In genomic region chr6:54053893-54054391, GRCh38 we compare ENCODE assay signal across 9 cellular contexts. TPM values are rescaled to one million over a fixed set of nuclear protein-coding genes. Genes with fewer than 3 reads are reported as not detected.
DNase-seq lines count a peak whose midpoint lies in the region; ATAC-seq and TF ChIP-seq lines count a peak whose summit lies in the region.
"Had no signal": no experiment of that assay in that cellular context is flagged by ENCODE, and none has a peak within 500 bp of the region (broad histone marks: within the 10 kb centered on the region; RNA-seq: fewer than 3 reads in every experiment).

No MANE protein-coding gene starts in this region.

- 2 to 4% methylated on average over 4 of the region's 4 CpGs for WGBS in aorta, 2 donors

- peak; percentile 98 for ATAC-seq in left lung
- ATAC-seq in aorta (ENCODE audit: low FRiP score) = peak; percentile 72
- ATAC-seq in stimulated activated memory B cell treated with anti-CD40 and anti-IgM and Interleukin-4, amounts not matched to agents 10 μg/mL and 1 μg/mL and 100 μg/mL, for 72 hours = no peak
- no peak for ATAC-seq in HG02588 (IDR thresholded peaks at IDR 0.05; ENCODE audit: unreplicated experiment)
- ATAC-seq in HG02623 (IDR thresholded peaks at IDR 0.05; ENCODE audit: unreplicated experiment) = no peak

- no peaks in the 10 kb centered on the region for H3K36me3 ChIP-seq in breast epithelium
- no peaks in the 10 kb centered on the region for H3K36me3 ChIP-seq in left lung
- no peaks in the 10 kb centered on the region for H3K36me3 ChIP-seq in aorta (ENCODE audit: control insufficient read depth in 1 of 2, insufficient read depth in 2 of 2, low read length in 1 of 2)
- H3K36me3 ChIP-seq: BLaER1 had no signal

- no peaks in the 10 kb centered on the region for H3K27me3 Mint-ChIP-seq in MCF 10A (ENCODE audit: insufficient read depth, unreplicated experiment)
- H3K27me3 Mint-ChIP-seq in stimulated activated memory B cell treated with anti-CD40 and anti-IgM and Interleukin-4, amounts not matched to agents 10 μg/mL and 1 μg/mL and 100 μg/mL, for 72 hours = no peaks in the 10 kb centered on the region

- TF ChIP-seq CTCF in MCF 10A (IDR thresholded peaks at IDR 0.05; ENCODE audit: unreplicated experiment) (no peak), breast epithelium (IDR thresholded peaks at IDR 0.05) (no peak), choroid plexus epithelial cell (conservative IDR thresholded peaks at IDR 0.05; ENCODE audit: low read depth, low read length) (no peak), left lung (IDR thresholded peaks at IDR 0.05) (no peak)

- H3K9me3 ChIP-seq in breast epithelium (no peaks in the 10 kb centered on the region), left lung (no peaks in the 10 kb centered on the region), aorta (ENCODE audit: control insufficient read depth, low read length) (no peaks in the 10 kb centered on the region)
- H3K9me3 ChIP-seq: BLaER1 had no signal

- H3K27me3 ChIP-seq in breast epithelium (no peaks in the 10 kb centered on the region), left lung (no peaks in the 10 kb centered on the region), aorta (ENCODE audit: control insufficient read depth in 1 of 2, insufficient read depth in 2 of 2, low read length in 1 of 2) (no peaks in the 10 kb centered on the region)
- H3K27me3 ChIP-seq: BLaER1 had no signal

- H3K4me1 ChIP-seq in breast epithelium = no peaks in the 10 kb centered on the region
- H3K4me1 ChIP-seq in left lung = no peaks in the 10 kb centered on the region
- no peaks in the 10 kb centered on the region for H3K4me1 ChIP-seq in aorta (ENCODE audit: control insufficient read depth in 1 of 2, insufficient read depth in 2 of 2, low read length in 2 of 2)
- H3K4me1 ChIP-seq: BLaER1 had no signal

- H3K9me3 Mint-ChIP-seq in MCF 10A (ENCODE audit: unreplicated experiment) = no peaks in the 10 kb centered on the region
- H3K9me3 Mint-ChIP-seq in stimulated activated memory B cell treated with anti-CD40 and anti-IgM and Interleukin-4, amounts not matched to agents 10 μg/mL and 1 μg/mL and 100 μg/mL, for 72 hours = no peaks in the 10 kb centered on the region

- H3K4me3 ChIP-seq in breast epithelium (no peak overlapping the region), choroid plexus epithelial cell (ENCODE audit: low read depth, low read length) (peak overlapping the region; percentile 24), left lung (no peak overlapping the region), aorta (ENCODE audit: low read length in 2 of 2) (peak overlapping the region in 1 of 2 donors; percentile 26)
- H3K4me3 ChIP-seq: BLaER1 had no signal

- DNase-seq in MCF 10A (ENCODE audit: unreplicated experiment) (peak; percentile 89), breast epithelium (ENCODE audit: low spot score in 2 of 2) (no peak), choroid plexus epithelial cell (ENCODE audit: low read depth) (peak; percentile 97), left lung (peak in 1 of 2 donors; percentile 45), aorta (no peak)

- CTCF ChIA-PET in MCF 10A (lab: Yijun Ruan, JAX) = interaction anchor here (0.7 kb wide), 1 partner anchor 1239 kb away, joined by 3 read pairs; no protein-coding TSS in a partner anchor

- H3K27ac Mint-ChIP-seq in MCF 10A (ENCODE audit: low read depth, unreplicated experiment) = peak overlapping the region; percentile 66
- H3K27ac Mint-ChIP-seq in stimulated activated memory B cell treated with anti-CD40 and anti-IgM and Interleukin-4, amounts not matched to agents 10 μg/mL and 1 μg/mL and 100 μg/mL, for 72 hours = no peak overlapping the region

- TF ChIP-seq POLR2A in breast epithelium (IDR thresholded peaks at IDR 0.05) = no peak

- H3K4me1 Mint-ChIP-seq in MCF 10A (ENCODE audit: insufficient read depth, unreplicated experiment) = peaks cover 14% of the 10 kb centered on the region
- no peaks in the 10 kb centered on the region for H3K4me1 Mint-ChIP-seq in stimulated activated memory B cell treated with anti-CD40 and anti-IgM and Interleukin-4, amounts not matched to agents 10 μg/mL and 1 μg/mL and 100 μg/mL, for 72 hours

- H3K4me3 Mint-ChIP-seq in MCF 10A (ENCODE audit: unreplicated experiment) = peak overlapping the region; percentile 55
- H3K4me3 Mint-ChIP-seq in stimulated activated memory B cell treated with anti-CD40 and anti-IgM and Interleukin-4, amounts not matched to agents 10 μg/mL and 1 μg/mL and 100 μg/mL, for 72 hours = no peak overlapping the region

- H3K27ac ChIP-seq in breast epithelium (no peak overlapping the region), left lung (peak overlapping the region in 1 of 2 donors; percentile 53), aorta (ENCODE audit: low read depth in 1 of 2, low read length in 2 of 2) (no peak overlapping the region)
- H3K27ac ChIP-seq: BLaER1 had no signal

- POLR2A ChIA-PET in MCF 10A (lab: Yijun Ruan, JAX) = interaction anchor here (0.5 to 1.5 kb wide), 4 partner anchors 30 to 369 kb away, joined by 3 to 7 read pairs (median 4); no protein-coding TSS in a partner anchor

- no TSS peak for BruUV-seq in MCF 10A (replicated peaks; lab: Mats Ljungman, UMichigan)

- H3K36me3 Mint-ChIP-seq in MCF 10A (ENCODE audit: insufficient read depth, unreplicated experiment) = no peaks in the 10 kb centered on the region
- H3K36me3 Mint-ChIP-seq in stimulated activated memory B cell treated with anti-CD40 and anti-IgM and Interleukin-4, amounts not matched to agents 10 μg/mL and 1 μg/mL and 100 μg/mL, for 72 hours = no peaks in the 10 kb centered on the region

- intact Hi-C loops in MCF 10A (cut with micrococcal nuclease) = no loop called here
- intact Hi-C loops in breast epithelium (cut with DNase I; ENCODE audit: low total_unique reads) = no loop called here
- intact Hi-C loops in left lung (cut with DNase I) = no loop called here
- intact Hi-C loops in aorta (cut with DNase I) = no loop called here

RNA-seq across cellular contexts. Expression of gene MLIP, which starts 57.3 kb away (rescaled TPM):
- total RNA-seq in MCF 10A (2022) = 0.61 TPM in 1 of 2 replicates, not detected in the other
- 1 to 10 TPM in 1 of 3 donors, under 1 TPM in 1, not detected in 1; 0.44 to 4.5 TPM for total RNA-seq in breast epithelium
- total RNA-seq in left lung = under 1 TPM; 0.37 to 0.70 TPM
- 1 to 10 TPM; 2.2 to 2.6 TPM for total RNA-seq in aorta
- polyA plus RNA-seq in aorta = 1 to 10 TPM in 1 of 2 donors, not detected in 1; 1.5 TPM

Comparison
In these comparisons a context has a peak if more than half of its experiments do, and no peak if none do; other contexts are left out.
1. DNase-seq: peak in MCF 10A (single experiment) and choroid plexus epithelial cell (single experiment); none in breast epithelium (0 of 2) and aorta (0 of 2).
2. ATAC-seq: peak in left lung (single experiment) and aorta (single experiment); none in stimulated activated memory B cell treated with anti-CD40 and anti-IgM and Interleukin-4, amounts not matched to agents 10 μg/mL and 1 μg/mL and 100 μg/mL, for 72 hours (single experiment), HG02588 (single experiment) and HG02623 (single experiment).